Comparison of ENCODE assay signal across 18 cellular contexts in the genomic region with DNA sequence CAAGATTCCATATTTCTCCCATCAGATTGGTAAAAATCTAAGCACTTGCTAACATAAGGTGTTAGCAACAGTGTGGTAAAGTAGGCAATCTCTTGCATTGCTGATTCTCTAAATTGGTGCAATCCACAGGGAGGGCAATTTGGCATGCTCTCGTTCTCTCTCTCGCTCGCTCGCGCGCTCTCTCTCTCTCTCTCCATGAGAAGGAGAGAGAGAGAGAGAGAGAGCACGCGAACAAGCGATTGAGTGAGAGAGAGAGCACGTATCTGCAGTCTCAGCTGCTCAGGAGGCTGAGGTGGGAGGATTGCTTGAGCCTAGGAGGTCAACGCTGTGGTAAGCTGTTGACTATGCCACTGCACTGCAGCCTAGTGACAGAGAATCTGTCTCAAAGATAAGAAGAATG.
"Had no signal": no experiment of that assay in that cellular context is flagged by ENCODE, and none has a peak within 500 bp of the region (broad histone marks: within the 10 kb centered on the region; RNA-seq: fewer than 3 reads in every experiment).

No MANE protein-coding gene starts in this region.

- H3K9me3 ChIP-seq: colonic mucosa, stomach, testis, transverse colon had no signal

- DNase-seq: activated CD4-positive, alpha-beta memory T cell treated with anti-CD3 and anti-CD28 coated beads for 36 hours; activated CD4-positive, alpha-beta T cell treated with anti-CD3 and anti-CD28 coated beads for 48 hours; activated CD8-positive, alpha-beta memory T cell treated with anti-CD3 and anti-CD28 coated beads, Interleukin-2, amount 50 U/mL, for 48 hours; activated naive CD8-positive, alpha-beta T cell treated with anti-CD3 and anti-CD28 coated beads, Interleukin-2, amount 50 U/mL, for 24 hours; activated T-cell treated with anti-CD3 and anti-CD28 coated beads, Interleukin-2, amount 50 U/mL, for 48 hours; colonic mucosa; effector memory CD4-positive, alpha-beta T cell; left ventricle myocardium superior; mammary epithelial cell; naive thymus-derived CD8-positive, alpha-beta T cell; occipital lobe; stimulated activated CD4-positive, alpha-beta T cell treated with anti-CD3 and anti-CD28 coated beads, Interleukin-12 subunit alpha, Interleukin-12 subunit beta, amount 100 ng/mL, for 4 hours; stimulated activated naive B cell treated with anti-CD40 and anti-IgM and Interleukin-4, amounts not matched to agents 10 μg/mL and 1 μg/mL and 100 μg/mL, for 72 hours; stomach; testis; transverse colon had no signal

- H3K4me1 ChIP-seq: colonic mucosa, stomach, testis had no signal

- H3K27ac ChIP-seq: colonic mucosa, skin epidermis, stomach, testis, transverse colon, VCaP had no signal

- H3K27me3 ChIP-seq: colonic mucosa, stomach, testis, transverse colon had no signal

- H3K4me3 ChIP-seq: colonic mucosa, skin epidermis, stomach, testis, transverse colon had no signal
